Comparison of ENCODE assay signal across 20 cellular contexts in the genomic region with DNA sequence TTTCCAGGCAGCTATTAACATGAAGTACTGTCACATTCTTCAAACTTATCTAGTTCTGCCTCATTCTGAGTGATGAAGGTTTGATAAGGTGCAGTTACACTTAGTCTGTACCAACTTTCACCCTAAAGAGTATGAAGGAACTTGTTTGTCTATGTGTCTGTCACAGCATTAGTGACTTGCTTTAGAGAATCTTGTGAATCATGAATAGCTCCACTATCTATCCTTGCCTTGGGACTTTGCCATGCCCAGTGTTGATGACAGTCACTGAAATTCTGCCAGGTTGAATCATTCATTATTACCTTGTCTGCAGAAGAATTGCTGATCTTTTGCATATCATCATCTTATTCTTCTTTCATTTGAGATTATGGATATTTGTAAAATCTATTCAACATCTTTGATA. TPM values are rescaled to one million over a fixed set of nuclear protein-coding genes. Genes with fewer than 3 reads are reported as not detected.
DNase-seq lines count a peak whose midpoint lies in the region; ATAC-seq, FAIRE-seq and TF ChIP-seq lines count a peak whose summit lies in the region.
"Had no signal": no experiment of that assay in that cellular context is flagged by ENCODE, and none has a peak within 500 bp of the region (broad histone marks: within the 10 kb centered on the region; RNA-seq: fewer than 3 reads in every experiment).

No MANE protein-coding gene starts in this region.

- H3K4me3 Mint-ChIP-seq in nephron progenitor cell, result no peak overlapping the region
- H3K4me3 Mint-ChIP-seq: CD14-positive monocyte; CD4-positive, alpha-beta memory T cell; H9 had no signal

- no peak overlapping the region for H3K9ac ChIP-seq in PC-3 (ENCODE audit: low read length)
- H3K9ac ChIP-seq: BLaER1 had no signal

- POLR2A ChIA-PET in PC-3 (lab: Charles Lee; ENCODE audit: unreplicated experiment), result interaction anchor here (0.6 kb wide), 1 partner anchor 19 kb away, joined by 5 read pairs; no protein-coding TSS in a partner anchor

- H3K9me3 Mint-ChIP-seq in nephron progenitor cell, result no peaks in the 10 kb centered on the region
- H3K9me3 Mint-ChIP-seq: CD4-positive, alpha-beta memory T cell; H9 had no signal

- H3K36me3 ChIP-seq in PC-3 (ENCODE audit: low read depth, low read length) (no peaks in the 10 kb centered on the region), right atrium auricular region (no peaks in the 10 kb centered on the region), small intestine (ENCODE audit: control insufficient read depth in 2 of 2, insufficient read depth in 2 of 2, low read length in 2 of 2) (no peaks in the 10 kb centered on the region)
- H3K36me3 ChIP-seq: BLaER1 had no signal

- DNase-seq in Right ventricle myocardium superior (no peak), Right ventricle myocardium inferior (ENCODE audit: missing footprints) (no peak), PC-3 (peak; percentile 67), right atrium auricular region (ENCODE audit: low spot score) (no peak), small intestine (peak; percentile 27), GM13977 (ENCODE audit: low spot score) (no peak), nephron progenitor cell (no peak)
- DNase-seq: AML-193; CD4-positive, alpha-beta memory T cell; DMS153; DMS79; GDM1; H9 had no signal

- H3K79me2 ChIP-seq in PC-3 (ENCODE audit: low read length), result no peaks in the 10 kb centered on the region

- H3K9me3 ChIP-seq in PC-3 (ENCODE audit: low read length), result no peaks in the 10 kb centered on the region
- H3K9me3 ChIP-seq in right atrium auricular region, result no peaks in the 10 kb centered on the region
- H3K9me3 ChIP-seq in small intestine (ENCODE audit: control insufficient read depth, low read depth), result no peaks in the 10 kb centered on the region
- H3K9me3 ChIP-seq: A549, BLaER1 had no signal

- no TSS peak for BruUV-seq in PC-3 (replicated peaks; lab: Mats Ljungman, UMichigan)

- no peaks in the 10 kb centered on the region for H3K9me2 ChIP-seq in PC-3 (replicated peaks; ENCODE audit: low read length)

- no peaks in the 10 kb centered on the region for H3F3A ChIP-seq in PC-3 (ENCODE audit: low read length, unreplicated experiment)

- no peak overlapping the region for H2AFZ ChIP-seq in PC-3 (ENCODE audit: low read length)

- H3K4me1 Mint-ChIP-seq in nephron progenitor cell, result no peaks in the 10 kb centered on the region
- H3K4me1 Mint-ChIP-seq: CD14-positive monocyte; CD4-positive, alpha-beta memory T cell had no signal

- no peaks in the 10 kb centered on the region for H3K36me3 Mint-ChIP-seq in nephron progenitor cell (ENCODE audit: low read depth)
- H3K36me3 Mint-ChIP-seq: CD14-positive monocyte; CD4-positive, alpha-beta memory T cell had no signal

- H3K4me3 ChIP-seq in PC-3 (ENCODE audit: low read length) (no peak overlapping the region), right atrium auricular region (no peak overlapping the region), small intestine (ENCODE audit: low read depth in 1 of 2, low read length in 2 of 2) (no peak overlapping the region)
- H3K4me3 ChIP-seq: A549, BLaER1 had no signal

- in situ Hi-C loops in GM13977 (cut with MboI; ENCODE audit: low pct_unique_long_range_greater_than_20kb, low sequenced_read_pairs, unreplicated experiment), result no loop called here

- H3K27ac ChIP-seq in PC-3 (ENCODE audit: low read length) (no peak overlapping the region), right atrium auricular region (peak overlapping the region; percentile 4 to 37), small intestine (ENCODE audit: low read depth in 1 of 2, low read length in 1 of 2) (no peak overlapping the region)
- H3K27ac ChIP-seq: 22Rv1, A549, BLaER1 had no signal

- TF ChIP-seq CTCF in PC-3 (conservative IDR thresholded peaks at IDR 0.05; ENCODE audit: low read depth, low read length) (no peak), right atrium auricular region (IDR thresholded peaks at IDR 0.05) (no peak), GM13977 (IDR thresholded peaks at IDR 0.05; ENCODE audit: extremely low read depth, insufficient read depth, missing control alignments) (no peak), nephron progenitor cell (IDR thresholded peaks at IDR 0.05) (no peak)

- 0 out of 2 replicates have a peak, but pooled peaks cover 3% of the 10 kb centered on the region for H4K20me1 ChIP-seq in PC-3 (ENCODE audit: low read length)
- H4K20me1 ChIP-seq: BLaER1 had no signal

- no peak overlapping the region for H3K4me2 ChIP-seq in PC-3 (ENCODE audit: low read length)
- H3K4me2 ChIP-seq: A549, BLaER1 had no signal

- H3K27ac Mint-ChIP-seq in nephron progenitor cell, result no peak overlapping the region
- H3K27ac Mint-ChIP-seq: CD14-positive monocyte; CD4-positive, alpha-beta memory T cell; H9 had no signal

- no peaks in the 10 kb centered on the region for H3K4me1 ChIP-seq in PC-3 (ENCODE audit: insufficient read depth, low read length)
- no peaks in the 10 kb centered on the region for H3K4me1 ChIP-seq in right atrium auricular region
- H3K4me1 ChIP-seq in small intestine (ENCODE audit: control insufficient read depth in 2 of 2, insufficient read depth in 1 of 2, low read depth in 1 of 2, low read length in 1 of 2), result no peaks in the 10 kb centered on the region
- H3K4me1 ChIP-seq: A549, BLaER1 had no signal

- H3K27me3 Mint-ChIP-seq in nephron progenitor cell (ENCODE audit: low read depth, poor library complexity), result peaks cover 8% of the 10 kb centered on the region

- ATAC-seq in Right ventricle myocardium superior (ENCODE audit: poor library complexity) (peak; percentile 69), Right ventricle myocardium inferior (no peak), PC-3 (peak; percentile 48)
- ATAC-seq: A549, HepG2 had no signal

- intact Hi-C loops in Right ventricle myocardium superior (cut with DNase I) (no loop called here), Right ventricle myocardium inferior (cut with DNase I) (loop anchor here (5.0 kb wide), 1 partner anchor 51 kb away; no protein-coding TSS in a partner anchor), PC-3 (cut with micrococcal nuclease) (no loop called here)

- no peak for FAIRE-seq in small intestine (lab: Jason Lieb, UNC)
- FAIRE-seq: A549, GM12892, H1, HepG2 had no signal

- H3K27me3 ChIP-seq in PC-3 (ENCODE audit: low read length), result peaks cover 57% of the 10 kb centered on the region
- H3K27me3 ChIP-seq in right atrium auricular region, result no peaks in the 10 kb centered on the region
- no peaks in the 10 kb centered on the region for H3K27me3 ChIP-seq in small intestine (ENCODE audit: control insufficient read depth in 2 of 2, insufficient read depth in 2 of 2, low read length in 2 of 2)
- H3K27me3 ChIP-seq: BLaER1 had no signal

- CTCF ChIA-PET in PC-3 (lab: Charles Lee), result no interaction called here

RNA-seq across cellular contexts. Expression of a gene that starts 50.9 kb away (rescaled TPM):
- total RNA-seq in Right ventricle myocardium superior (0.16 TPM), Right ventricle myocardium inferior (not detected), PC-3 (2014; rRNA removed) (not detected in 2 replicates), right atrium auricular region (not detected)
- 10 to 100 TPM; 11.1 to 31.1 (median 27.0) TPM for polyA plus RNA-seq in small intestine
- total RNA-seq: CD4-positive, alpha-beta memory T cell; H1; H9 had no signal
- polyA plus RNA-seq: CD14-positive monocyte; CD4-positive, alpha-beta memory T cell; H1 had no signal

Comparison
In these comparisons a context has a peak if more than half of its experiments do, and no peak if none do; other contexts are left out.
1. DNase-seq: peak in PC-3 (single experiment) and small intestine (single experiment); none in Right ventricle myocardium superior (single experiment), Right ventricle myocardium inferior (single experiment), right atrium auricular region (single experiment), GM13977 (single experiment) and nephron progenitor cell (single experiment).
2. H3K27ac ChIP-seq: peak in right atrium auricular region (2 of 2); none in PC-3 (single experiment) and small intestine (0 of 2).